In the genomic region with DNA sequence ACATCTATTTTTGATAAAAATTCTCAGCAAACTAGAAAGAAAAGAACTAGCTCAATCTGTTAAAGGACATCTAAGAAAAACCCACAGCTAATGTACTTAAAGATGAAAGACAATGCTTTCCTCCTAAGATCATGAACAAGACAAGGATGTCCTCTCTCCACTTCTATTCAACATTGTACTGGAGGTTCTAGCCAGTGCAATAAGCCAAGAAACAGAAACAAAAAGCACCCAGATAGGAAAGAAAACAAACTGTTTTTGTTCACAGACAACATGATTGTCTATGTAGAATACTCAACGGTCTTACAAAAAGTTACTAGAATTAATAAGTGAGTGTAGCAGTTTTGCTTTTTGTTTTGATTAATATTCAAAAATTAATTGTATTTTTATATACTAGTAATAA, we compare ENCODE assay signal across 1 cellular context.
TF ChIP-seq lines count a peak whose summit lies in the region.

No MANE protein-coding gene starts in this region.

TF ChIP-seq in HepG2, 621 proteins besides CTCF, POLR2A, EP300 and RAD21:
- TF ChIP-seq, protein P1, sequence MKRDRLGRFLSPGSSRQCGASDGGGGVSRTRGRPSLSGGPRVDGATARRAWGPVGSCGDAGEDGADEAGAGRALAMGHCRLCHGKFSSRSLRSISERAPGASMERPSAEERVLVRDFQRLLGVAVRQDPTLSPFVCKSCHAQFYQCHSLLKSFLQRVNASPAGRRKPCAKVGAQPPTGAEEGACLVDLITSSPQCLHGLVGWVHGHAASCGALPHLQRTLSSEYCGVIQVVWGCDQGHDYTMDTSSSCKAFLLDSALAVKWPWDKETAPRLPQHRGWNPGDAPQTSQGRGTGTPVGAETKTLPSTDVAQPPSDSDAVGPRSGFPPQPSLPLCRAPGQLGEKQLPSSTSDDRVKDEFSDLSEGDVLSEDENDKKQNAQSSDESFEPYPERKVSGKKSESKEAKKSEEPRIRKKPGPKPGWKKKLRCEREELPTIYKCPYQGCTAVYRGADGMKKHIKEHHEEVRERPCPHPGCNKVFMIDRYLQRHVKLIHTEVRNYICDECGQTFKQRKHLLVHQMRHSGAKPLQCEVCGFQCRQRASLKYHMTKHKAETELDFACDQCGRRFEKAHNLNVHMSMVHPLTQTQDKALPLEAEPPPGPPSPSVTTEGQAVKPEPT (CRISPR knock-in tag; IDR thresholded peaks at IDR 0.05; ENCODE audit: low read depth) = no peak
- TF ChIP-seq ARNT (IDR thresholded peaks at IDR 0.05) (no peak), ZNF782 (CRISPR knock-in tag; IDR thresholded peaks at IDR 0.05; ENCODE audit: borderline replicate concordance) (no peak), ZBTB37 (CRISPR knock-in tag; IDR thresholded peaks at IDR 0.05) (no peak), REL (CRISPR knock-in tag; conservative IDR thresholded peaks at IDR 0.05) (no peak), ZNF460 (CRISPR knock-in tag; IDR thresholded peaks at IDR 0.05; ENCODE audit: borderline replicate concordance) (no peak), EED (CRISPR knock-in tag; IDR thresholded peaks at IDR 0.05) (no peak), DNMT1 (CRISPR knock-in tag; IDR thresholded peaks at IDR 0.05) (no peak), KAT2B (IDR thresholded peaks at IDR 0.05; ENCODE audit: borderline replicate concordance, low read depth, low read length) (no peak), USF2 (IDR thresholded peaks at IDR 0.05; ENCODE audit: low read depth, low read length) (no peak), USF2 (CRISPR knock-in tag; IDR thresholded peaks at IDR 0.05; ENCODE audit: borderline replicate concordance) (no peak), ZNF724P (CRISPR knock-in tag; IDR thresholded peaks at IDR 0.05; ENCODE audit: borderline replicate concordance) (no peak), FOXJ3 (CRISPR knock-in tag; IDR thresholded peaks at IDR 0.05; ENCODE audit: borderline replicate concordance) (no peak), SP5 (CRISPR knock-in tag; IDR thresholded peaks at IDR 0.05; ENCODE audit: borderline replicate concordance, low read depth) (no peak)
